In the genomic region with DNA sequence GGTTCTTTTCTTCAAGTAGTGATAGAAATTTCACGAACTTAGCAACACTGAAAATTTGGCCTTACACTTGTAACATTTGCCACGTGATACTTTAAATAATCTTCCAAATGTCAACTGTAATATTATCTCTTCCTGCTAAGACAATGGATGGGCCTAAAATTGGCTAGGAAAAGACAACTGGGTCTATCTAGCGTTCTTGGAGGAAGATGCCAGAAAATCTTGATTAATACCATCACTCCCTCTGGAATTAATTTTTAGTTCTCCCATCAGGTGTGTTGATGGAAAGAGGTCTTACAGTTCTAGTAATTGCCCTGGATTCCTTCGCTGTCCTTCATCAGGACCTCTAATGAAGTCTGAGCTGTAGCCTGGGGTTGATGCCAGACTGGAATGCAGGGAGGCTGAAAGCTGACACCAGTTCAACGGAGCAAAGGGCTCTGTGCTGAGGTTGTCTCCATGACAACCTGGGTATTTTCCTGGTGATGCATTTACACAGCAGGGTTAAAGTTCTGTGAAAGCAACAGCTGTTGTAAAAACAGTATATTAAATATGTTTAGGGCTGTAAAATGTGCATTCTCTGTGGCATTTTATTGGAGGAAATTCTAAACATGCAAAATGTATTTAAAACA, we compare ENCODE assay signal across 10 cellular contexts.
DNase-seq lines count a peak whose midpoint lies in the region; ATAC-seq, FAIRE-seq and TF ChIP-seq lines count a peak whose summit lies in the region.
"Had no signal": no experiment of that assay in that cellular context is flagged by ENCODE, and none has a peak within 500 bp of the region (broad histone marks: within the 10 kb centered on the region; RNA-seq: fewer than 3 reads in every experiment).

No MANE protein-coding gene starts in this region.

- H2BK120ac ChIP-seq in H1 (replicated peaks; ENCODE audit: low read depth, low read length) = no peak overlapping the region

- CTCF ChIA-PET in H1 (lab: Charles Lee; ENCODE audit: partially characterized antibody) = interaction anchor here (1.1 kb wide), 1 partner anchor 88 kb away, joined by 3 read pairs; no protein-coding TSS in a partner anchor

- TF ChIP-seq EP300 in H1 (IDR thresholded peaks at IDR 0.05; ENCODE audit: borderline replicate concordance in 1 of 2, low read depth in 2 of 2, low read length in 2 of 2) = peak in 1 of 2 experiments; percentile 92; a peak in 2 of 3 replicates
- TF ChIP-seq EP300 in neural cell (conservative IDR thresholded peaks at IDR 0.05; ENCODE audit: poor library complexity, severe bottlenecking) = peak; percentile 66

- peaks cover 0 to 3% (median 0%) of the 10 kb centered on the region in 4 experiments; a peak in 1 of 7 replicates for H3K4me1 ChIP-seq in H1 (replicated peaks in 1 of 4; ENCODE audit: control insufficient read depth in 3 of 4, insufficient read depth in 4 of 4, low read length in 3 of 4)

- H2AK5ac ChIP-seq in H1 (ENCODE audit: low read depth, low read length) = no peak overlapping the region

- H3K27ac ChIP-seq in H1 (ENCODE audit: low read depth, low read length) (no peak overlapping the region; the same call in 1 of the 2 replicates), neural cell (ENCODE audit: low read length) (peak overlapping the region; percentile 60)
- H3K27ac ChIP-seq: SK-N-MC had no signal

- DNase-seq in EH (ENCODE audit: low read depth) = peak; percentile 86
- DNase-seq in NCI-H2171 (lab: John Stamatoyannopoulos, UW) = peak; percentile 92
- peak in 1 of 2 experiments; percentile 36 for DNase-seq in H1 (ENCODE audit: low read depth in 1 of 2, low spot score in 2 of 2)
- no peak for DNase-seq in GM12891 (ENCODE audit: insufficient read length, low spot score)
- DNase-seq in NK-92 (lab: John Stamatoyannopoulos, UW; ENCODE audit: unreplicated experiment) = no peak
- DNase-seq in KBM-7 = no peak

- H3K14ac ChIP-seq in H1 (ENCODE audit: insufficient read length) = no peak overlapping the region

- no peak overlapping the region for H3K9ac ChIP-seq in H1 (replicated peaks in 1 of 4; ENCODE audit: extremely low read depth in 1 of 4, low read depth in 3 of 4, low read length in 3 of 4)
- no peak overlapping the region for H3K9ac ChIP-seq in neural cell (ENCODE audit: low read length)

- no peak overlapping the region for H3K56ac ChIP-seq in H1 (replicated peaks; ENCODE audit: insufficient read length, low read depth, low read length)

- no peaks in the 10 kb centered on the region for H3K79me2 ChIP-seq in H1 (ENCODE audit: control insufficient read depth in 1 of 2, insufficient read depth in 2 of 2, low read length in 2 of 2)
- H3K79me2 ChIP-seq in neural cell (replicated peaks; ENCODE audit: insufficient read depth, low read length) = no peaks in the 10 kb centered on the region

- H3K9me2 ChIP-seq in neural cell (ENCODE audit: insufficient read depth, low read length) = no peaks in the 10 kb centered on the region

- H2BK15ac ChIP-seq in H1 (ENCODE audit: low read length) = no peak overlapping the region

- no peak for TF ChIP-seq POLR2A in H1 (IDR thresholded peaks at IDR 0.05; ENCODE audit: control extremely low read depth in 1 of 2, low read depth in 2 of 2, low read length in 2 of 2)
- no peak for TF ChIP-seq POLR2A in GM12891 (IDR thresholded peaks at IDR 0.05; ENCODE audit: low read depth, low read length)

- H3K18ac ChIP-seq in H1 (ENCODE audit: extremely low read depth, low read length) = no peak overlapping the region

- FAIRE-seq in H1 (lab: Jason Lieb, UNC) (peak; percentile 100), GM12891 (lab: Jason Lieb, UNC) (no peak)

- TF ChIP-seq RAD21 in H1 (IDR thresholded peaks at IDR 0.05 in 1 of 2, conservative IDR thresholded peaks at IDR 0.05 in 1 of 2; ENCODE audit: low read depth in 2 of 2, low read length in 2 of 2) (0 out of 4 replicates have a peak, but pooled peaks of 1 of the 2 experiments have one; percentile 6), neural cell (conservative IDR thresholded peaks at IDR 0.05) (peak; percentile 35)

- in situ Hi-C loops in KBM-7 (cut with MboI; ENCODE audit: low pct_unique_long_range_greater_than_20kb, low sequenced_read_pairs) = no loop called here

- no peaks in the 10 kb centered on the region for H3K79me1 ChIP-seq in H1 (ENCODE audit: low read depth, low read length)

- no peak overlapping the region for H3K23ac ChIP-seq in H1 (ENCODE audit: insufficient read length)

- POLR2A ChIA-PET in H1 (lab: Charles Lee; ENCODE audit: partially characterized antibody) = interaction anchor here (0.9 kb wide), 1 partner anchor 48 kb away, joined by 5 read pairs; no protein-coding TSS in a partner anchor

- TF ChIP-seq CTCF in H1 (IDR thresholded peaks at IDR 0.05; ENCODE audit: control extremely low read depth in 1 of 3, insufficient read depth in 1 of 3, low read depth in 1 of 3, low read length in 3 of 3) (no peak), neural cell (IDR thresholded peaks at IDR 0.05; ENCODE audit: poor library complexity, severe bottlenecking) (no peak)

- no peak overlapping the region for H4K8ac ChIP-seq in H1 (ENCODE audit: extremely low read depth, insufficient read depth, low read length)

- H3K36me3 ChIP-seq in H1 (ENCODE audit: control insufficient read depth in 2 of 4, insufficient read depth in 4 of 4, low read length in 3 of 4) = no peaks in the 10 kb centered on the region
- H3K36me3 ChIP-seq in neural cell (ENCODE audit: insufficient read depth, low read length) = no peaks in the 10 kb centered on the region

- H3K4ac ChIP-seq in H1 (replicated peaks; ENCODE audit: insufficient read length, low read depth, low read length) = no peak overlapping the region

- no peaks in the 10 kb centered on the region for H3F3A ChIP-seq in neural cell (ENCODE audit: insufficient read depth, low read length, poor library complexity, severe bottlenecking)

- H2BK12ac ChIP-seq in H1 (ENCODE audit: low read depth, low read length) = no peak overlapping the region

- no peak overlapping the region for H2AFZ ChIP-seq in H1 (ENCODE audit: low read length)
- no peak overlapping the region for H2AFZ ChIP-seq in neural cell (ENCODE audit: low read depth, low read length)

- 50% methylated on average over 5 of the region's 5 CpGs; no CpG with 5 or more reads in 1 of the 2 experiments for WGBS in H1 (ENCODE audit: extremely low coverage in 1 of 2, insufficient coverage in 1 of 2, insufficient read length in 1 of 2, insufficient replicate concordance in 2 of 2, low coverage in 1 of 2, low lambda C conversion rate in 2 of 2, missing lambda C conversion rate in 1 of 2), 2 experiments

- H3K27me3 ChIP-seq in H1 (replicated peaks in 1 of 4; ENCODE audit: control insufficient read depth in 3 of 4, extremely low read depth in 1 of 4, insufficient read depth in 3 of 4, low read length in 3 of 4) = no peaks in the 10 kb centered on the region
- no peaks in the 10 kb centered on the region for H3K27me3 ChIP-seq in neural cell (ENCODE audit: insufficient read depth, low read depth, low read length)

- no peak overlapping the region for H4K91ac ChIP-seq in H1 (replicated peaks; ENCODE audit: insufficient read length, low read length)

- no peak for ATAC-seq in GM18867 (IDR thresholded peaks at IDR 0.05; ENCODE audit: unreplicated experiment)
- ATAC-seq: stimulated activated effector memory CD8-positive, alpha-beta T cell treated with anti-CD3 and anti-CD28 coated beads, Interleukin-12 subunit alpha, Interleukin-12 subunit beta, amount 100 ng/mL, for 72 hours had no signal

- no peaks in the 10 kb centered on the region for H4K20me1 ChIP-seq in H1 (replicated peaks in 1 of 2; ENCODE audit: control insufficient read depth in 1 of 2, insufficient read depth in 2 of 2, low read length in 2 of 2)
- H4K20me1 ChIP-seq in neural cell (ENCODE audit: insufficient read depth) = no peaks in the 10 kb centered on the region

- H4K5ac ChIP-seq in H1 (ENCODE audit: insufficient read length, low read depth, low read length) = no peak overlapping the region

- H3K4me3 ChIP-seq in H1 (ENCODE audit: extremely low read depth in 1 of 4, insufficient read depth in 2 of 4, low read depth in 3 of 4, low read length in 4 of 4) (no peak overlapping the region), neural cell (ENCODE audit: low read length) (peak overlapping the region; percentile 42)
- H3K4me3 ChIP-seq: SK-N-MC had no signal

- H3K9me3 ChIP-seq in H1 (ENCODE audit: insufficient read depth in 2 of 2, low read depth in 1 of 2, low read length in 1 of 2) (no peaks in the 10 kb centered on the region), neural cell (ENCODE audit: low read length) (no peaks in the 10 kb centered on the region)

- H3K23me2 ChIP-seq in H1 (ENCODE audit: low read depth, low read length) = no peaks in the 10 kb centered on the region

- no peak overlapping the region for H2BK5ac ChIP-seq in H1 (ENCODE audit: low read depth, low read length)

- H2BK20ac ChIP-seq in H1 (ENCODE audit: low read length) = no peak overlapping the region

- H3K4me2 ChIP-seq in H1 (ENCODE audit: insufficient read depth in 1 of 2, low read depth in 2 of 2, low read length in 2 of 2) (peak overlapping the region in 1 of 2 experiments; percentile 20; a peak in 1 of 4 replicates), neural cell (ENCODE audit: low read length) (peak overlapping the region; percentile 66)

TF ChIP-seq in H1, 55 proteins besides CTCF, POLR2A, EP300 and RAD21 (continues in another document):
- no peak for TF ChIP-seq SRF (IDR thresholded peaks at IDR 0.05; ENCODE audit: low read depth, low read length)
- peak; percentile 94 for TF ChIP-seq TEAD4 (IDR thresholded peaks at IDR 0.05; ENCODE audit: low read depth, low read length)
- peak; percentile 86 for TF ChIP-seq SP1 (IDR thresholded peaks at IDR 0.05; ENCODE audit: low read depth, low read length)
- peak; percentile 59; the same call in 1 of the 2 replicates for TF ChIP-seq YY1 (IDR thresholded peaks at IDR 0.05; ENCODE audit: low read depth, low read length)
- TF ChIP-seq CTBP2 (IDR thresholded peaks at IDR 0.05; ENCODE audit: borderline replicate concordance, insufficient read depth, insufficient read length, low read length) = no peak

TF ChIP-seq in neural cell, 6 proteins besides CTCF, POLR2A, EP300 and RAD21:
- TF ChIP-seq POLR2AphosphoS5 (IDR thresholded peaks at IDR 0.05) = peak; percentile 36
- no peak for TF ChIP-seq SMC3 (conservative IDR thresholded peaks at IDR 0.05; ENCODE audit: poor library complexity)
TF ChIP-seq in neural cell: peak in this region for 1.

TF ChIP-seq in GM12891, 5 proteins besides CTCF, POLR2A, EP300 and RAD21:
- TF ChIP-seq POU2F2 (IDR thresholded peaks at IDR 0.05; ENCODE audit: low read depth, low read length) (no peak), POLR2AphosphoS5 (IDR thresholded peaks at IDR 0.05; ENCODE audit: low read depth, low read length) (no peak), PAX5 (IDR thresholded peaks at IDR 0.05; ENCODE audit: insufficient read depth, low read length, severe bottlenecking) (no peak), SPI1 (IDR thresholded peaks at IDR 0.05; ENCODE audit: low read depth, low read length) (no peak), TAF1 (IDR thresholded peaks at IDR 0.05; ENCODE audit: low read depth, low read length) (no peak)

Comparison
In these comparisons a context has a peak if more than half of its experiments do, and no peak if none do; other contexts are left out.
1. DNase-seq: peak in EH (single experiment) and NCI-H2171 (single experiment); none in GM12891 (single experiment), NK-92 (single experiment) and KBM-7 (single experiment).